In genomic region chr2:83782122-83782521, GRCh38 we compare ENCODE assay signal across 17 cellular contexts.
DNase-seq lines count a peak whose midpoint lies in the region; ATAC-seq, FAIRE-seq and TF ChIP-seq lines count a peak whose summit lies in the region.
"Had no signal": no experiment of that assay in that cellular context is flagged by ENCODE, and none has a peak within 500 bp of the region (broad histone marks: within the 10 kb centered on the region; RNA-seq: fewer than 3 reads in every experiment).

No MANE protein-coding gene starts in this region.

- in situ Hi-C loops in ACHN (cut with HindIII; ENCODE audit: low pct_ligation_motif_present, low pct_unique_long_range_greater_than_20kb, low sequenced_read_pairs) = no loop called here
- in situ Hi-C loops in mammary epithelial cell (cut with MboI; ENCODE audit: low sequenced_read_pairs in 2 of 2) = no loop called here

- ATAC-seq in GM19035 (IDR thresholded peaks at IDR 0.05; ENCODE audit: unreplicated experiment) = no peak

- no peak overlapping the region for H3K9ac ChIP-seq in mammary epithelial cell (ENCODE audit: insufficient read depth, low read length)
- H3K9ac ChIP-seq: BLaER1 had no signal

- no peaks in the 10 kb centered on the region for H4K20me1 ChIP-seq in mammary epithelial cell (ENCODE audit: insufficient read depth, low read length)
- H4K20me1 ChIP-seq: BLaER1 had no signal

- H3K4me3 ChIP-seq in mammary epithelial cell (replicated peaks in 1 of 3; ENCODE audit: insufficient read depth in 1 of 3, low read depth in 2 of 3, low read length in 3 of 3) = no peak overlapping the region
- H3K4me3 ChIP-seq: BLaER1 had no signal

- dilution Hi-C loops in mammary epithelial cell (cut with HindIII; ENCODE audit: low sequenced_read_pairs) = no loop called here

- H3K36me3 ChIP-seq in mammary epithelial cell (ENCODE audit: insufficient read depth, low read length) = no peaks in the 10 kb centered on the region
- H3K36me3 ChIP-seq: BLaER1 had no signal

- CTCF ChIA-PET in mammary epithelial cell (lab: Charles Lee; ENCODE audit: low non-redundant PET) = no interaction called here

- WGBS in mammary epithelial cell (ENCODE audit: low coverage, missing lambda C conversion rate) = 50% methylated on average over 4 of the region's 4 CpGs

- TF ChIP-seq CTCF in D721Med (IDR thresholded peaks at IDR 0.05; ENCODE audit: insufficient read depth, missing control alignments) (peak; percentile 16), mammary epithelial cell (conservative IDR thresholded peaks at IDR 0.05 in 1 of 2, IDR thresholded peaks at IDR 0.05 in 1 of 2; ENCODE audit: extremely low read depth in 1 of 2, insufficient read depth in 1 of 2, low read depth in 1 of 2, low read length in 2 of 2) (peak; percentile 2 to 22)

- H3K4me2 ChIP-seq in mammary epithelial cell (ENCODE audit: insufficient read depth, low read depth, low read length) = no peak overlapping the region
- H3K4me2 ChIP-seq: BLaER1 had no signal

- no peak overlapping the region for H3K27ac ChIP-seq in mammary epithelial cell (ENCODE audit: insufficient read depth, low read depth, low read length)
- H3K27ac ChIP-seq: BLaER1, HL-60 had no signal

- FAIRE-seq in D721Med (lab: Jason Lieb, UNC) = no peak
- FAIRE-seq: G401.6, GM12892 had no signal

- no TSS peak for BruUV-seq in mammary epithelial cell (replicated peaks; lab: Mats Ljungman, UMichigan)

- H2AFZ ChIP-seq in mammary epithelial cell (ENCODE audit: low read depth, low read length) = no peak overlapping the region

- DNase-seq in ACHN (peak; percentile 13), D721Med (ENCODE audit: insufficient read length, low spot score) (no peak), NCI-H460 (ENCODE audit: extremely low read depth, low read depth) (peak; percentile 1), mammary epithelial cell (no peak), NCI-H345 (lab: John Stamatoyannopoulos, UW) (no peak)
- DNase-seq in activated naive CD4-positive, alpha-beta T cell treated with anti-CD3 and anti-CD28 coated beads, Interleukin-2, amount 50 U/mL, for 16 hours = no peak
- DNase-seq in activated effector memory CD4-positive, alpha-beta T cell treated with Interleukin-2 at 50 U/mL for 16 hours = no peak
- DNase-seq: KG1; MM.1S; NCI-H2029 treated with DMSO at 0.1 percent for 48 hours; NK-92 treated with Interleukin-12 subunit alpha and Interleukin-12 subunit beta, amount 100 ng/mL, for 24 hours; T-helper 1 cell had no signal

- H3K79me2 ChIP-seq in mammary epithelial cell (ENCODE audit: insufficient read depth, low read length) = no peaks in the 10 kb centered on the region

- H3K4me1 ChIP-seq in mammary epithelial cell (ENCODE audit: insufficient read depth, low read length) = no peaks in the 10 kb centered on the region
- H3K4me1 ChIP-seq: BLaER1 had no signal

- intact Hi-C loops in mammary epithelial cell (cut with micrococcal nuclease) = loop anchor here (2.0 to 5.0 kb wide), 2 partner anchors 295 to 533 kb away; no protein-coding TSS in a partner anchor

- no peaks in the 10 kb centered on the region for H3K9me3 ChIP-seq in mammary epithelial cell (replicated peaks; ENCODE audit: insufficient read depth, low read length)
- H3K9me3 ChIP-seq: BLaER1 had no signal

- no peaks in the 10 kb centered on the region for H3K27me3 ChIP-seq in mammary epithelial cell (ENCODE audit: insufficient read depth, low read length)
- H3K27me3 ChIP-seq: BLaER1 had no signal

Comparison
In these comparisons a context has a peak if more than half of its experiments do, and no peak if none do; other contexts are left out.
1. DNase-seq: peak in ACHN (single experiment) and NCI-H460 (single experiment); none in D721Med (single experiment), mammary epithelial cell (single experiment), NCI-H345 (single experiment), activated naive CD4-positive, alpha-beta T cell treated with anti-CD3 and anti-CD28 coated beads, Interleukin-2, amount 50 U/mL, for 16 hours (single experiment) and activated effector memory CD4-positive, alpha-beta T cell treated with Interleukin-2 at 50 U/mL for 16 hours (single experiment).